In the genomic region with DNA sequence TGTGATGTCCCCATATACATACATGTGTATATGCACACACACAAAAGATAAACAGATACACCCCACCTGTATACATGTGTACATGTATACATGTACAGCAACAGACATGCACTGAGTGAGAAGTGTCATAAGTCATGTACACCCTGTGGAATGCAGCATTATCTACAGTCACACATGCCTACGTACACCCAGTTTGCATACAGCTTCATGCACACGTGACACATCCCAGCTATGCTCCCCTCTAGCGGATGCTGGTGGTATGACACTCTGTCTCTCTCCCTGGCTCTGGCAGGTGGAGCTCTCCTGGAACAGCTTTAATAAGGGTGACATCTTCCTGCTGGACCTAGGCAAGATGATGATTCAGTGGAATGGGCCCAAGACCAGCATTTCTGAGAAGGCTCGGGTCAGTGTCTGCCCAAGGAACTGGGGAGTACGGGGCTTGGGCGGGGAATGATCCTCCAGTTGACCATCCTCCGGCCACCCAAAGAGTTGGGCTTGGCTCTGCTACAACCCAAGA, we compare ENCODE assay signal across 8 cellular contexts. TPM values are rescaled to one million over a fixed set of nuclear protein-coding genes. Genes with fewer than 3 reads are reported as not detected.
DNase-seq lines count a peak whose midpoint lies in the region; ATAC-seq and TF ChIP-seq lines count a peak whose summit lies in the region.

No MANE protein-coding gene starts in this region.

- intact Hi-C loops in head of caudate nucleus (cut with DNase I) (no loop called here), psoas muscle (cut with DNase I) (no loop called here)

- TF ChIP-seq CTCF in KMS-11 (conservative IDR thresholded peaks at IDR 0.05; ENCODE audit: low read depth, low read length) (peak; percentile 87), psoas muscle (IDR thresholded peaks at IDR 0.05) (peak; percentile 78)

- no peak overlapping the region for H3K4me3 ChIP-seq in KMS-11 (IDR thresholded peaks at IDR 0.05; ENCODE audit: insufficient read depth, low read depth, low read length)
- H3K4me3 ChIP-seq in psoas muscle, result no peak overlapping the region

- H3K4me1 ChIP-seq in KMS-11 (ENCODE audit: low read depth, poor library complexity, severe bottlenecking) (peaks cover 12% of the 10 kb centered on the region), psoas muscle (peaks cover 4% of the 10 kb centered on the region)

- peak; percentile 45 for ATAC-seq in GM21825 (IDR thresholded peaks at IDR 0.05; ENCODE audit: unreplicated experiment)
- peak; percentile 31 to 57 (median 54) for ATAC-seq in psoas muscle
- ATAC-seq in GM18520 (IDR thresholded peaks at IDR 0.05; ENCODE audit: unreplicated experiment), result no peak

- no peak overlapping the region for H3K4me2 ChIP-seq in KMS-11

- H3K9ac ChIP-seq in KMS-11, result no peak overlapping the region

- H3K36me3 ChIP-seq in KMS-11 (ENCODE audit: insufficient read depth) (no peaks in the 10 kb centered on the region), psoas muscle (ENCODE audit: insufficient read depth in 1 of 2, low read depth in 1 of 2) (no peaks in the 10 kb centered on the region)

- 55 to 58% (median 58%) methylated on average over 7 of the region's 7 CpGs for WGBS in psoas muscle, 3 donors

- DNase-seq in GDM1 (lab: John Stamatoyannopoulos, UW) (peak; percentile 68), SK-N-DZ (ENCODE audit: low spot score) (peak; percentile 80), head of caudate nucleus (peak in 41 of 42 donors; percentile 25 to 86 (median 68)), psoas muscle (peak; percentile 60 to 76)
- DNase-seq in activated naive CD4-positive, alpha-beta T cell (lab: John Stamatoyannopoulos, UW), result peak; percentile 25 to 74 (median 60)

- no peaks in the 10 kb centered on the region for H4K20me1 ChIP-seq in KMS-11 (ENCODE audit: insufficient read depth)

- H3K79me2 ChIP-seq in KMS-11 (ENCODE audit: insufficient read depth, low read depth), result no peaks in the 10 kb centered on the region

- no peaks in the 10 kb centered on the region for H3K9me3 ChIP-seq in psoas muscle

- H3K27ac ChIP-seq in KMS-11 (no peak overlapping the region), psoas muscle (no peak overlapping the region)

- H3K27me3 ChIP-seq in KMS-11 (ENCODE audit: insufficient read depth, low read depth) (no peaks in the 10 kb centered on the region), psoas muscle (ENCODE audit: insufficient read depth in 3 of 3, low read length in 2 of 3) (no peaks in the 10 kb centered on the region)

- no peak overlapping the region for H2AFZ ChIP-seq in KMS-11 (ENCODE audit: low read depth)

RNA-seq across cellular contexts. Expression of a gene that starts 6.3 kb away (rescaled TPM):
- 8.1 and 11.4 TPM in 2 replicates for polyA plus RNA-seq in SK-N-DZ (2014; cell fraction: cytosol; rRNA removed)
- 30.2 and 30.8 TPM in 2 replicates for polyA plus RNA-seq in SK-N-DZ (2014; cell fraction: nucleus; rRNA removed)
- total RNA-seq in psoas muscle, result 1 to 10 TPM in 1 of 4 donors, under 1 TPM in 3; 0.75 to 2.1 (median 0.87) TPM
- 1 to 10 TPM in 1 of 3 donors, under 1 TPM in 2; 0.65 to 1.3 (median 0.96) TPM for polyA plus RNA-seq in psoas muscle

RNA-seq across cellular contexts. Expression of a gene that starts 32.6 kb away (rescaled TPM):
- 3.2 and 8.4 TPM in 2 replicates for polyA plus RNA-seq in SK-N-DZ (2014; cell fraction: cytosol; rRNA removed)
- polyA plus RNA-seq in SK-N-DZ (2014; cell fraction: nucleus; rRNA removed), result 4.4 and 7.0 TPM in 2 replicates
- 1 to 10 TPM; 2.4 to 7.9 (median 4.9) TPM for total RNA-seq in psoas muscle
- polyA plus RNA-seq in psoas muscle, result 1 to 10 TPM; 3.0 to 5.6 (median 4.8) TPM

RNA-seq across cellular contexts. Expression of a gene that starts 42.2 kb away (rescaled TPM):
- 0.07 and 0.30 TPM in 2 replicates for polyA plus RNA-seq in SK-N-DZ (2014; cell fraction: cytosol; rRNA removed)
- polyA plus RNA-seq in SK-N-DZ (2014; cell fraction: nucleus; rRNA removed), result 0.91 and 1.3 TPM in 2 replicates
- total RNA-seq in psoas muscle, result under 1 TPM in 2 of 4 donors, not detected in 2; 0.04 to 0.09 TPM
- under 1 TPM; 0.01 to 0.09 (median 0.05) TPM for polyA plus RNA-seq in psoas muscle
